In genomic region chr2:114642371-114642770, GRCh38 we compare ENCODE assay signal across 30 cellular contexts.
"Had no signal": no experiment of that assay in that cellular context is flagged by ENCODE, and none has a peak within 500 bp of the region (broad histone marks: within the 10 kb centered on the region; RNA-seq: fewer than 3 reads in every experiment).

No MANE protein-coding gene starts in this region.

- H3K9me3 Mint-ChIP-seq: neural progenitor cell; stimulated activated naive B cell treated with anti-CD40 and anti-IgM and Interleukin-4, amounts not matched to agents 10 μg/mL and 1 μg/mL and 100 μg/mL, for 72 hours; stimulated activated naive CD8-positive, alpha-beta T cell treated with anti-CD3 and anti-CD28 coated beads, Interleukin-15, Interleukin-2, amounts not matched to agents 100 ng/mL and 50 ng/mL, for 24 hours had no signal

- H3K4me3 Mint-ChIP-seq: dendritic cell treated with granulocyte-macrophage colony-stimulating factor and Interleukin-4, amounts not matched to agents 40 ng/mL and 50 ng/mL, for 4 days; endodermal cell; memory B cell; nephron; neural progenitor cell; stimulated activated naive B cell treated with anti-CD40 and anti-IgM and Interleukin-4, amounts not matched to agents 10 μg/mL and 1 μg/mL and 100 μg/mL, for 72 hours; stimulated activated naive CD8-positive, alpha-beta T cell treated with anti-CD3 and anti-CD28 coated beads, Interleukin-15, Interleukin-2, amounts not matched to agents 100 ng/mL and 50 ng/mL, for 24 hours had no signal

- H3K79me2 ChIP-seq: parathyroid adenoma had no signal

- H3K4me1 ChIP-seq: colonic mucosa, gastrocnemius medialis, heart left ventricle, neural progenitor cell, parathyroid adenoma, right lobe of liver, tibial nerve had no signal

- H3K36me3 ChIP-seq: colonic mucosa, gastrocnemius medialis, heart left ventricle, neural progenitor cell, right lobe of liver, thoracic aorta, tibial nerve had no signal

- H3K27me3 ChIP-seq: colonic mucosa, gastrocnemius medialis, heart left ventricle, neural progenitor cell, right lobe of liver, tibial nerve had no signal

- H2AFZ ChIP-seq: neural progenitor cell, parathyroid adenoma had no signal

- H3K4me2 ChIP-seq: neural progenitor cell had no signal

- FAIRE-seq: islet of Langerhans, small intestine had no signal

- H3K4me1 Mint-ChIP-seq: memory B cell; nephron; stimulated activated naive B cell treated with anti-CD40 and anti-IgM and Interleukin-4, amounts not matched to agents 10 μg/mL and 1 μg/mL and 100 μg/mL, for 72 hours had no signal

- ATAC-seq: esophagus mucosa; gastrocnemius medialis; heart left ventricle; left colon; left ventricle myocardium superior; naive thymus-derived CD4-positive, alpha-beta T cell; right lobe of liver; stimulated activated naive B cell treated with anti-CD40 and anti-IgM and Interleukin-4, amounts not matched to agents 10 μg/mL and 1 μg/mL and 100 μg/mL, for 72 hours had no signal

- H3K9ac ChIP-seq: neural progenitor cell, parathyroid adenoma had no signal

- DNase-seq: colonic mucosa; effector CD8-positive, alpha-beta T cell; endodermal cell; foreskin fibroblast; gastrocnemius medialis; heart left ventricle; hippocampal formation; kidney glomerular epithelial cell; left colon; left ventricle myocardium superior; midbrain; right lobe of liver; small intestine; stimulated activated CD4-positive, alpha-beta T cell treated with anti-CD3 and anti-CD28 coated beads, Interleukin-15, amount 100 ng/mL, for 24 hours; stimulated activated CD4-positive, alpha-beta T cell treated with anti-CD3 and anti-CD28 coated beads, Interleukin-2, amount 100 ng/mL, for 48 hours; stimulated activated naive B cell treated with anti-CD40 and anti-IgM and Interleukin-4, amounts not matched to agents 10 μg/mL and 1 μg/mL and 100 μg/mL, for 72 hours had no signal

- H3K27ac ChIP-seq: colonic mucosa, epithelial cell of prostate, gastrocnemius medialis, heart left ventricle, neural progenitor cell, parathyroid adenoma, right lobe of liver, thoracic aorta, tibial nerve had no signal

- H3K4me3 ChIP-seq: colonic mucosa, gastrocnemius medialis, heart left ventricle, lung, neural progenitor cell, right lobe of liver, thoracic aorta, tibial nerve had no signal

- H3K9me3 ChIP-seq: colonic mucosa, gastrocnemius medialis, right lobe of liver, thoracic aorta had no signal

- H3K27ac Mint-ChIP-seq: dendritic cell treated with granulocyte-macrophage colony-stimulating factor and Interleukin-4, amounts not matched to agents 40 ng/mL and 50 ng/mL, for 4 days; endodermal cell; memory B cell; nephron; neural progenitor cell; progenitor cell of endocrine pancreas; stimulated activated naive B cell treated with anti-CD40 and anti-IgM and Interleukin-4, amounts not matched to agents 10 μg/mL and 1 μg/mL and 100 μg/mL, for 72 hours; stimulated activated naive CD8-positive, alpha-beta T cell treated with anti-CD3 and anti-CD28 coated beads, Interleukin-15, Interleukin-2, amounts not matched to agents 100 ng/mL and 50 ng/mL, for 24 hours had no signal

- H3K27me3 Mint-ChIP-seq: dendritic cell treated with granulocyte-macrophage colony-stimulating factor and Interleukin-4, amounts not matched to agents 40 ng/mL and 50 ng/mL, for 4 days; memory B cell; stimulated activated naive B cell treated with anti-CD40 and anti-IgM and Interleukin-4, amounts not matched to agents 10 μg/mL and 1 μg/mL and 100 μg/mL, for 72 hours had no signal

- H3K36me3 Mint-ChIP-seq: memory B cell; naive thymus-derived CD4-positive, alpha-beta T cell; neural progenitor cell; stimulated activated naive B cell treated with anti-CD40 and anti-IgM and Interleukin-4, amounts not matched to agents 10 μg/mL and 1 μg/mL and 100 μg/mL, for 72 hours had no signal
